14 cellular contexts compared by ENCODE assay signal in the genomic region with DNA sequence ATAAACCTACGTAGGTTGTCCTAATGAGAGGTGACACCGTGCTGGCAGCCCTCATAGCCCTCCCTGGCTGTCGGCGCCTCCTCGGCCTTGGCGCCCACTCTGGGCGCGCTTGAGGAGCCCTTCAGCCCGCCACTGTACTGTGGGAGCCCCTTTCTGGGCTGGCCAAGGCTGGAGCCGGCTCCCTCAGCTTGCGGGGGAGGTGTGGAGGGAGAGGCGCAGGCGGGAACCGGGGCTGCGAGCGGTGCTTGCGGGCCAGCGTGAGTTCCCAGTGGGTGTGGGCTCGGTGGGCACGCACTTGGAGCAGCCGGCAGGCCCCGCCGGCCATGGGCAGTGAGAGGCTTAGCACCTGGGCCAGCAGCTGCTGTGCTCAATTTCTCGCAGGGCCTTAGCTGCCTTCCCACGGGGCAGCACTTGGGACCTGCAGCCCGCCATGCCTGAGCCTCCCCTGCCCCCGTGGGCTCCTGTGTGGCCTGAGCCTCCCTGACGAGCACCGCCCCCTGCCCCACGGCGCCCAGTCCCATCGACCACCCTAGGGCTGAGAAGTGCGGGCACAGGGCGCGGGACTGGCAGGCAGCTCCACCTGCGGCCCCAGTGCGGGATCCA. TPM values are rescaled to one million over a fixed set of nuclear protein-coding genes. Genes with fewer than 3 reads are reported as not detected.
DNase-seq lines count a peak whose midpoint lies in the region; ATAC-seq and TF ChIP-seq lines count a peak whose summit lies in the region.
"Had no signal": no experiment of that assay in that cellular context is flagged by ENCODE, and none has a peak within 500 bp of the region (broad histone marks: within the 10 kb centered on the region; RNA-seq: fewer than 3 reads in every experiment).

No MANE protein-coding gene starts in this region.

- peaks cover 41% of the 10 kb centered on the region for H3K4me1 ChIP-seq in CD4-positive, alpha-beta memory T cell (ENCODE audit: insufficient read depth, low read length)
- H3K4me1 ChIP-seq in KMS-11 (ENCODE audit: low read depth, poor library complexity, severe bottlenecking), result peaks cover 18% of the 10 kb centered on the region

- ATAC-seq in central memory CD8-positive, alpha-beta T cell (replicated peaks; ENCODE audit: extremely low read depth, poor library complexity, severe bottlenecking), result no peak
- no peak for ATAC-seq in natural killer cell treated with Interleukin-12 subunit alpha and Interleukin-12 subunit beta and Interleukin-15 and Interleukin-18, amount 100 ng/mL, for 72 hours
- no peak for ATAC-seq in HG03108 (IDR thresholded peaks at IDR 0.05; ENCODE audit: unreplicated experiment)

- H3K4me2 ChIP-seq in KMS-11, result peak overlapping the region; percentile 58

- peak overlapping the region in 6 of 8 donors; percentile 5 to 100 (median 79) for H3K4me3 Mint-ChIP-seq in CD4-positive, alpha-beta memory T cell
- H3K4me3 Mint-ChIP-seq in central memory CD8-positive, alpha-beta T cell, result peak overlapping the region; percentile 20
- peak overlapping the region; percentile 91 for H3K4me3 Mint-ChIP-seq in natural killer cell treated with Interleukin-12 subunit alpha and Interleukin-12 subunit beta and Interleukin-15 and Interleukin-18, amount 100 ng/mL, for 72 hours

- CTCF ChIA-PET in CD4-positive, alpha-beta memory T cell (lab: Charles Lee; ENCODE audit: partially characterized antibody), result interaction anchor here (0.6 to 1.2 kb wide), 6 partner anchors 31 to 281 kb away, joined by 3 to 5 read pairs (median 3); a partner anchor contains a TSS

- no peaks in the 10 kb centered on the region for H3K9me3 ChIP-seq in CD4-positive, alpha-beta memory T cell (ENCODE audit: control insufficient read depth in 1 of 2, low read length in 2 of 2)

- peaks cover 26 to 46% (median 36%) of the 10 kb centered on the region in 4 donors for H3K4me1 Mint-ChIP-seq in CD4-positive, alpha-beta memory T cell
- peaks cover 24% of the 10 kb centered on the region for H3K4me1 Mint-ChIP-seq in central memory CD8-positive, alpha-beta T cell
- H3K4me1 Mint-ChIP-seq in natural killer cell treated with Interleukin-12 subunit alpha and Interleukin-12 subunit beta and Interleukin-15 and Interleukin-18, amount 100 ng/mL, for 72 hours (ENCODE audit: low read depth in 2 of 2), result peaks cover 31% of the 10 kb centered on the region in 2 donors

- peaks cover 22% of the 10 kb centered on the region for H3K79me2 ChIP-seq in KMS-11 (ENCODE audit: insufficient read depth, low read depth)

- H3K36me3 Mint-ChIP-seq in CD4-positive, alpha-beta memory T cell, result peaks cover 26 to 37% of the 10 kb centered on the region in 2 donors
- H3K36me3 Mint-ChIP-seq in central memory CD8-positive, alpha-beta T cell (ENCODE audit: insufficient read depth), result peaks cover 44% of the 10 kb centered on the region
- H3K36me3 Mint-ChIP-seq in natural killer cell treated with Interleukin-12 subunit alpha and Interleukin-12 subunit beta and Interleukin-15 and Interleukin-18, amount 100 ng/mL, for 72 hours, result peaks cover 6% of the 10 kb centered on the region

- no peaks in the 10 kb centered on the region for H3K9me3 Mint-ChIP-seq in CD4-positive, alpha-beta memory T cell
- no peaks in the 10 kb centered on the region for H3K9me3 Mint-ChIP-seq in central memory CD8-positive, alpha-beta T cell
- no peaks in the 10 kb centered on the region for H3K9me3 Mint-ChIP-seq in natural killer cell treated with Interleukin-12 subunit alpha and Interleukin-12 subunit beta and Interleukin-15 and Interleukin-18, amount 100 ng/mL, for 72 hours

- H3K4me3 ChIP-seq in CD4-positive, alpha-beta memory T cell (ENCODE audit: low read length in 2 of 2), result peak overlapping the region in 1 of 2 donors; percentile 65
- H3K4me3 ChIP-seq in KMS-11 (IDR thresholded peaks at IDR 0.05; ENCODE audit: insufficient read depth, low read depth, low read length), result no peak overlapping the region

- peaks cover 18% of the 10 kb centered on the region for H3K36me3 ChIP-seq in CD4-positive, alpha-beta memory T cell (ENCODE audit: insufficient read depth, low read length)
- H3K36me3 ChIP-seq in KMS-11 (ENCODE audit: insufficient read depth), result no peaks in the 10 kb centered on the region; the same call in 1 of the 2 replicates
- H3K36me3 ChIP-seq: brain microvascular endothelial cell had no signal

- no peaks in the 10 kb centered on the region for H3K27me3 Mint-ChIP-seq in CD4-positive, alpha-beta memory T cell
- no peaks in the 10 kb centered on the region for H3K27me3 Mint-ChIP-seq in central memory CD8-positive, alpha-beta T cell
- no peaks in the 10 kb centered on the region for H3K27me3 Mint-ChIP-seq in natural killer cell treated with Interleukin-12 subunit alpha and Interleukin-12 subunit beta and Interleukin-15 and Interleukin-18, amount 100 ng/mL, for 72 hours

- H3K27ac ChIP-seq in CD4-positive, alpha-beta memory T cell (ENCODE audit: low read depth, low read length), result no peak overlapping the region
- H3K27ac ChIP-seq in KMS-11, result peak overlapping the region; percentile 64; the same call in 1 of the 2 replicates
- H3K27ac ChIP-seq: brain microvascular endothelial cell had no signal

- intact Hi-C loops in CD4-positive, alpha-beta memory T cell (cut with micrococcal nuclease), result loop anchor here (10.0 kb wide), 1 partner anchor 257 kb away; no protein-coding TSS in a partner anchor

- H4K20me1 ChIP-seq in KMS-11 (ENCODE audit: insufficient read depth), result no peaks in the 10 kb centered on the region

- TF ChIP-seq CTCF in KMS-11 (conservative IDR thresholded peaks at IDR 0.05; ENCODE audit: low read depth, low read length), result no peak

- no peak overlapping the region for H2AFZ ChIP-seq in KMS-11 (ENCODE audit: low read depth)

- no peak for DNase-seq in CD4-positive, alpha-beta memory T cell
- no peak for DNase-seq in central memory CD8-positive, alpha-beta T cell (ENCODE audit: low spot score in 2 of 2)
- DNase-seq in natural killer cell treated with Interleukin-12 subunit alpha and Interleukin-12 subunit beta and Interleukin-15 and Interleukin-18, amount 100 ng/mL, for 72 hours (ENCODE audit: low spot score), result no peak
- no peak for DNase-seq in activated effector memory CD4-positive, alpha-beta T cell treated with Interleukin-2 at 50 U/mL for 16 hours
- no peak for DNase-seq in NCI-H526 treated with DMSO at 0.1 percent for 48 hours (lab: John Stamatoyannopoulos, UW)
- DNase-seq in globus pallidus (ENCODE audit: low spot score), result no peak
- DNase-seq: activated CD4-positive, alpha-beta T cell treated with anti-CD3 and anti-CD28 coated beads for 4 hours; brain microvascular endothelial cell; NCI-H226; OCI-M1; stimulated activated CD4-positive, alpha-beta T cell treated with anti-CD3 and anti-CD28 coated beads, Interleukin-4, amount 100 ng/mL, for 24 hours had no signal

- H3K27me3 ChIP-seq in CD4-positive, alpha-beta memory T cell (ENCODE audit: insufficient read depth, low read length), result no peaks in the 10 kb centered on the region
- H3K27me3 ChIP-seq in KMS-11 (ENCODE audit: insufficient read depth, low read depth), result no peaks in the 10 kb centered on the region
- H3K27me3 ChIP-seq: brain microvascular endothelial cell had no signal

- H3K9ac ChIP-seq in KMS-11, result no peak overlapping the region; the same call in 1 of the 2 replicates

- POLR2A ChIA-PET in CD4-positive, alpha-beta memory T cell (lab: Charles Lee; ENCODE audit: partially characterized antibody), result interaction anchor here (0.6 to 4.1 kb wide), 5 partner anchors 23 to 250 kb away, joined by 3 to 84 read pairs (median 4); a partner anchor contains a TSS

- H3K27ac Mint-ChIP-seq in CD4-positive, alpha-beta memory T cell, result peak overlapping the region in 3 of 7 donors; percentile 15 to 84 (median 57)
- H3K27ac Mint-ChIP-seq in central memory CD8-positive, alpha-beta T cell (ENCODE audit: low read depth), result no peak overlapping the region
- peak overlapping the region in 1 of 2 donors; percentile 91 for H3K27ac Mint-ChIP-seq in natural killer cell treated with Interleukin-12 subunit alpha and Interleukin-12 subunit beta and Interleukin-15 and Interleukin-18, amount 100 ng/mL, for 72 hours
- H3K27ac Mint-ChIP-seq: CD14-positive monocyte had no signal

RNA-seq across cellular contexts. Expression of a gene that starts 40.1 kb away (rescaled TPM):
- 10 to 100 TPM; 66.1 to 81.2 TPM for total RNA-seq in CD4-positive, alpha-beta memory T cell
- polyA plus RNA-seq in CD4-positive, alpha-beta memory T cell, result 100 to 1,000 TPM; 114 to 161 TPM
- total RNA-seq in natural killer cell treated with Interleukin-12 subunit alpha and Interleukin-12 subunit beta and Interleukin-15 and Interleukin-18, amount 100 ng/mL, for 72 hours, result 10 to 100 TPM; 47.1 to 62.2 TPM

Comparison
In these comparisons a context has a peak if more than half of its experiments do, and no peak if none do; other contexts are left out.
1. H3K4me3 Mint-ChIP-seq: peak in every context shown above with its lines; median percentile 91 in natural killer cell treated with Interleukin-12 subunit alpha and Interleukin-12 subunit beta and Interleukin-15 and Interleukin-18, amount 100 ng/mL, for 72 hours; 79 in CD4-positive, alpha-beta memory T cell; 20 in central memory CD8-positive, alpha-beta T cell.